ENCODE assay signal across 12 cellular contexts in the genomic region with DNA sequence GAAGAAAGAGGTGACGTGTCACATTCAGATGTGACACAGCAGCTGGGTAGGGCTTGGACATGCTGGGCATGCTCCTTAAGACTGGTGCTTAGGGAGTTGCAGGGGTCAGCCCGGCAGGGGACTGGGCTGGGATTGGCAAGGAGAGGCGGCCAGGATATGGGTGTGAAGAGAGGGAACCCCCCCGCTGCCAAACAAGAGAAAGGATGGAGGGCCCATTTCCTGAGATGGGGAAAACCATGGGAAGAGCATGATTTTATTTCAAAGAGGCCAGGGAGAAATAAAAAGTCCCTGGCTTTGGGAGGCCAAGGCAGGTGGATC. TPM values are rescaled to one million over a fixed set of nuclear protein-coding genes. Genes with fewer than 3 reads are reported as not detected.
DNase-seq lines count a peak whose midpoint lies in the region; ATAC-seq and TF ChIP-seq lines count a peak whose summit lies in the region.
"Had no signal": no experiment of that assay in that cellular context is flagged by ENCODE, and none has a peak within 500 bp of the region (broad histone marks: within the 10 kb centered on the region; RNA-seq: fewer than 3 reads in every experiment).

No MANE protein-coding gene starts in this region.

- no peak for ATAC-seq in GM19328 (IDR thresholded peaks at IDR 0.05; ENCODE audit: unreplicated experiment)
- ATAC-seq in HG02610 (IDR thresholded peaks at IDR 0.05; ENCODE audit: unreplicated experiment), result no peak

- peaks cover 54% of the 10 kb centered on the region for H3K4me1 ChIP-seq in Loucy (ENCODE audit: insufficient read depth, low read length, poor library complexity, severe bottlenecking)
- peaks cover 24% of the 10 kb centered on the region for H3K4me1 ChIP-seq in ectodermal cell (ENCODE audit: control insufficient read depth, insufficient read depth, low read length)

- H2AFZ ChIP-seq in Loucy (ENCODE audit: low read length), result no peak overlapping the region

- H3K36me3 ChIP-seq in Loucy (ENCODE audit: insufficient read depth, low read length), result peaks cover 50% of the 10 kb centered on the region
- peaks cover 32% of the 10 kb centered on the region for H3K36me3 ChIP-seq in ectodermal cell (ENCODE audit: control insufficient read depth, insufficient read depth, low read length)

- no peaks in the 10 kb centered on the region for H3K27me3 Mint-ChIP-seq in progenitor cell of endocrine pancreas

- H3K4me3 ChIP-seq in Loucy (ENCODE audit: low read length, poor library complexity, severe bottlenecking) (peak overlapping the region; percentile 99), ectodermal cell (ENCODE audit: insufficient read depth, low read depth, low read length) (no peak overlapping the region)

- WGBS in ectodermal cell, 2 experiments, result 90% methylated on average over 4 of the region's 4 CpGs

- peaks cover 42% of the 10 kb centered on the region for H3K36me3 Mint-ChIP-seq in progenitor cell of endocrine pancreas (ENCODE audit: insufficient read depth)

- H4K20me1 ChIP-seq in Loucy (ENCODE audit: insufficient read depth, low read length, poor library complexity, severe bottlenecking), result peaks cover 93% of the 10 kb centered on the region

- H3K27ac Mint-ChIP-seq in progenitor cell of endocrine pancreas, result peak overlapping the region; percentile 95

- H3K9me3 ChIP-seq in Loucy (ENCODE audit: insufficient read depth, low read depth, low read length) (no peaks in the 10 kb centered on the region), ectodermal cell (ENCODE audit: control insufficient read depth, low read length) (no peaks in the 10 kb centered on the region)

- peak overlapping the region; percentile 95 for H3K4me2 ChIP-seq in Loucy (ENCODE audit: low read depth, low read length, poor library complexity, severe bottlenecking)

- H3K4me1 Mint-ChIP-seq in progenitor cell of endocrine pancreas (ENCODE audit: low read depth), result peaks cover 48% of the 10 kb centered on the region

- TF ChIP-seq CTCF in Loucy (conservative IDR thresholded peaks at IDR 0.05; ENCODE audit: low read length), result no peak
- TF ChIP-seq CTCF in progenitor cell of endocrine pancreas (IDR thresholded peaks at IDR 0.05; ENCODE audit: unreplicated experiment), result no peak

- peaks cover 10% of the 10 kb centered on the region for H3K27me3 ChIP-seq in Loucy (ENCODE audit: insufficient read depth, low read length, poor library complexity, severe bottlenecking)
- no peaks in the 10 kb centered on the region for H3K27me3 ChIP-seq in ectodermal cell (ENCODE audit: control insufficient read depth, insufficient read depth, low read length, poor library complexity, severe bottlenecking)

- H3F3A ChIP-seq in Loucy (ENCODE audit: low read depth), result peaks cover 19% of the 10 kb centered on the region

- DNase-seq in DMS 273 (lab: John Stamatoyannopoulos, UW; ENCODE audit: unreplicated experiment) (peak; percentile 55), DMS 273 treated with DMSO at 0.1 percent for 48 hours (lab: John Stamatoyannopoulos, UW) (no peak), progenitor cell of endocrine pancreas (ENCODE audit: low spot score, unreplicated experiment) (no peak), NCI-H82 treated with DMSO at 0.1 percent for 48 hours (lab: John Stamatoyannopoulos, UW; ENCODE audit: unreplicated experiment) (no peak)
- DNase-seq: activated T-cell treated with anti-CD3 and anti-CD28 coated beads, Interleukin-2, amount 50 U/mL, for 1 hour had no signal

- no peaks in the 10 kb centered on the region for H3K9me3 Mint-ChIP-seq in progenitor cell of endocrine pancreas (ENCODE audit: low read depth)

- H3K9ac ChIP-seq in Loucy (ENCODE audit: low read depth, low read length, poor library complexity, severe bottlenecking), result peak overlapping the region; percentile 1

- peaks cover 96% of the 10 kb centered on the region for H3K79me2 ChIP-seq in Loucy (ENCODE audit: insufficient read depth, low read length)

- peak overlapping the region; percentile 38 for H3K27ac ChIP-seq in ectodermal cell (ENCODE audit: insufficient read depth, low read depth, low read length, poor library complexity, severe bottlenecking)

- no peaks in the 10 kb centered on the region for H3K9me2 ChIP-seq in Loucy (replicated peaks; ENCODE audit: low read depth, low read length)

- H3K4me3 Mint-ChIP-seq in progenitor cell of endocrine pancreas (ENCODE audit: low read depth), result no peak overlapping the region

RNA-seq across cellular contexts. Expression of gene ATF4, which starts 5.3 kb away (rescaled TPM):
- polyA plus RNA-seq in ectodermal cell (2013, experiment 1 of 4), result 286 TPM
- polyA plus RNA-seq in ectodermal cell (2013, experiment 2 of 4), result 320 TPM
- 282 TPM for polyA plus RNA-seq in ectodermal cell (2013, experiment 3 of 4)
- 313 TPM for polyA plus RNA-seq in ectodermal cell (2013, experiment 4 of 4)
- 332 and 356 TPM in 2 replicates for total RNA-seq in progenitor cell of endocrine pancreas

RNA-seq across cellular contexts. Expression of gene RPS19BP1, which starts 6.9 kb away (rescaled TPM):
- polyA plus RNA-seq in ectodermal cell (2013, experiment 1 of 4), result 67.8 TPM
- 69.3 TPM for polyA plus RNA-seq in ectodermal cell (2013, experiment 2 of 4)
- polyA plus RNA-seq in ectodermal cell (2013, experiment 3 of 4), result 68.2 TPM
- 79.0 TPM for polyA plus RNA-seq in ectodermal cell (2013, experiment 4 of 4)
- 45.2 and 48.2 TPM in 2 replicates for total RNA-seq in progenitor cell of endocrine pancreas

RNA-seq across cellular contexts. Expression of gene MIEF1, which starts 23.5 kb away (rescaled TPM):
- polyA plus RNA-seq in ectodermal cell (2013, experiment 1 of 4), result 40.4 TPM
- 48.4 TPM for polyA plus RNA-seq in ectodermal cell (2013, experiment 2 of 4)
- polyA plus RNA-seq in ectodermal cell (2013, experiment 3 of 4), result 28.6 TPM
- polyA plus RNA-seq in ectodermal cell (2013, experiment 4 of 4), result 32.2 TPM
- total RNA-seq in progenitor cell of endocrine pancreas, result 30.5 and 32.4 TPM in 2 replicates

RNA-seq across cellular contexts. Expression of gene CACNA1I, which starts 44.9 kb away (rescaled TPM):
- polyA plus RNA-seq in ectodermal cell (2013, experiment 1 of 4), result 0.37 TPM
- polyA plus RNA-seq in ectodermal cell (2013, experiment 2 of 4), result 0.41 TPM
- 0.32 TPM for polyA plus RNA-seq in ectodermal cell (2013, experiment 3 of 4)
- polyA plus RNA-seq in ectodermal cell (2013, experiment 4 of 4), result 0.24 TPM
- 0.24 and 0.41 TPM in 2 replicates for total RNA-seq in progenitor cell of endocrine pancreas
- total RNA-seq: dermis microvascular lymphatic vessel endothelial cell, myocyte, SK-MEL-5 had no signal
